In genomic region chr6:116424001-116424400, GRCh38 we compare ENCODE assay signal across 20 cellular contexts. TPM values are rescaled to one million over a fixed set of nuclear protein-coding genes. Genes with fewer than 3 reads are reported as not detected.
DNase-seq lines count a peak whose midpoint lies in the region; ATAC-seq and TF ChIP-seq lines count a peak whose summit lies in the region.
"Had no signal": no experiment of that assay in that cellular context is flagged by ENCODE, and none has a peak within 500 bp of the region (broad histone marks: within the 10 kb centered on the region; RNA-seq: fewer than 3 reads in every experiment).

No MANE protein-coding gene starts in this region.

- peaks cover 61% of the 10 kb centered on the region for H3K79me2 ChIP-seq in osteoblast (ENCODE audit: insufficient read depth, low read length)

- TF ChIP-seq CTCF in osteoblast (IDR thresholded peaks at IDR 0.05; ENCODE audit: extremely low read depth, low read depth, low read length): no peak

- ATAC-seq in GM19324 (IDR thresholded peaks at IDR 0.05; ENCODE audit: low FRiP score, unreplicated experiment): no peak
- ATAC-seq: activated T-cell treated with anti-CD3 and anti-CD28 coated beads, Interleukin-2, amount 50 U/mL, for 4 hours; GM12878; left ventricle myocardium superior; Panc1 had no signal

- peaks cover 14% of the 10 kb centered on the region for H3K4me1 ChIP-seq in osteoblast (ENCODE audit: insufficient read depth, low read length)
- H3K4me1 ChIP-seq: BE2C had no signal

- no peak overlapping the region for H2AFZ ChIP-seq in osteoblast (ENCODE audit: low read length)

- H3K4me3 ChIP-seq in osteoblast (ENCODE audit: insufficient read depth, low read length): no peak overlapping the region
- H3K4me3 ChIP-seq: GM12878, skin epidermis had no signal

- peaks cover 30% of the 10 kb centered on the region for H3K36me3 ChIP-seq in osteoblast (ENCODE audit: insufficient read depth, low read length)
- H3K36me3 ChIP-seq: BE2C had no signal

- H4K20me1 ChIP-seq in osteoblast (ENCODE audit: insufficient read depth, low read length): no peaks in the 10 kb centered on the region

- no peaks in the 10 kb centered on the region for H3K9me3 ChIP-seq in osteoblast (ENCODE audit: low read depth, low read length)
- H3K9me3 ChIP-seq: BE2C had no signal

- H3K27ac ChIP-seq in epithelial cell of prostate (peak overlapping the region; percentile 70), osteoblast (ENCODE audit: low read depth, low read length) (peak overlapping the region; percentile 29)
- H3K27ac ChIP-seq: HL-60, skin epidermis had no signal

- DNase-seq in GM03348 (ENCODE audit: low spot score) (peak; percentile 32), NCI-H69 (lab: John Stamatoyannopoulos, UW) (peak; percentile 17), epithelial cell of prostate (ENCODE audit: low read depth, low spot score) (no peak), osteoblast (ENCODE audit: insufficient read length, low spot score, missing footprints) (peak; percentile 67), NCI-H1436 treated with DMSO at 0.1 percent for 48 hours (lab: John Stamatoyannopoulos, UW) (no peak)
- no peak for DNase-seq in effector CD4-positive, alpha-beta T cell
- DNase-seq: activated CD4-positive, alpha-beta T cell treated with anti-CD3 and anti-CD28 coated beads, Interleukin-2, amount 50 U/mL, for 48 hours; activated T-cell treated with anti-CD3 and anti-CD28 coated beads, Interleukin-2, amount 50 U/mL, for 4 hours; BE2C; central memory CD4-positive, alpha-beta T cell; effector CD8-positive, alpha-beta T cell; Karpas-422; left ventricle myocardium superior; posterior cingulate gyrus had no signal

- no peaks in the 10 kb centered on the region for H3K27me3 ChIP-seq in osteoblast (ENCODE audit: insufficient read depth, low read length)
- H3K27me3 ChIP-seq: BE2C had no signal

- H3K4me2 ChIP-seq in osteoblast (ENCODE audit: insufficient read depth, low read length): no peak overlapping the region

RNA-seq across cellular contexts. Expression of gene CALHM6, which starts 37.2 kb away (rescaled TPM):
- total RNA-seq in osteoblast: 0.72 and 0.88 TPM in 2 replicates
- total RNA-seq: G401 had no signal

RNA-seq across cellular contexts. Expression of gene DSE, which starts 53.3 kb away (rescaled TPM):
- total RNA-seq in osteoblast: 193 and 229 TPM in 2 replicates

Comparison
In these comparisons a context has a peak if more than half of its experiments do, and no peak if none do; other contexts are left out.
1. DNase-seq: peak in GM03348 (single experiment), NCI-H69 (single experiment) and osteoblast (single experiment); none in epithelial cell of prostate (single experiment), effector CD4-positive, alpha-beta T cell (single experiment) and NCI-H1436 treated with DMSO at 0.1 percent for 48 hours (single experiment).